28 cellular contexts compared by ENCODE assay signal in genomic region chr14:102892660-102893059, GRCh38. TPM values are rescaled to one million over a fixed set of nuclear protein-coding genes. Genes with fewer than 3 reads are reported as not detected.
A peak's percentile ranks its signal among the peaks of the same experiment; 100 is the strongest.
DNase-seq lines count a peak whose midpoint lies in the region; ATAC-seq, FAIRE-seq and TF ChIP-seq lines count a peak whose summit lies in the region.
"Had no signal": no experiment of that assay in that cellular context is flagged by ENCODE, and none has a peak within 500 bp of the region (broad histone marks: within the 10 kb centered on the region; RNA-seq: fewer than 3 reads in every experiment).

No MANE protein-coding gene starts in this region.

- no peak overlapping the region for H3K9ac ChIP-seq in HepG2 (ENCODE audit: insufficient read depth, low read depth, low read length)

- no peak for DNase-seq in activated CD4-positive, alpha-beta T cell treated with anti-CD3 and anti-CD28 coated beads for 36 hours
- no peak for DNase-seq in activated CD4-positive, alpha-beta T cell treated with anti-CD3 and anti-CD28 coated beads, Interleukin-2, amount 10 ng/mL, durations not matched to agents 7 days and 5 days
- DNase-seq in right lobe of liver = no peak
- DNase-seq in HepG2 (ENCODE audit: low spot score) = no peak
- DNase-seq in inferior parietal cortex (ENCODE audit: extremely low spot score) = peak; percentile 4
- DNase-seq in NAMALWA (ENCODE audit: low spot score) = no peak
- DNase-seq: ACHN, Calu3, DMS79 treated with DMSO at 0.1 percent for 48 hours, Karpas-422, NCI-H1092 treated with DMSO at 0.1 percent for 48 hours, NCI-H1436, NCI-H187, NCI-H2081 treated with DMSO at 0.1 percent for 48 hours, NCI-H2171, NCI-H226, NCI-H510A, NCI-H69, RPMI8226, SHP77 had no signal

- WGBS in right lobe of liver (ENCODE audit: insufficient coverage, low coverage, low lambda C conversion rate, missing lambda C conversion rate) = 88% methylated on average over 7 of the region's 8 CpGs
- 96% methylated on average over 8 of the region's 8 CpGs for WGBS in HepG2 (ENCODE audit: low lambda C conversion rate)

- intact Hi-C loops in activated CD4-positive, alpha-beta T cell treated with anti-CD3 and anti-CD28 coated beads for 36 hours (cut with DNase I, micrococcal nuclease) = no loop called here
- intact Hi-C loops in right lobe of liver (cut with DNase I) = no loop called here
- intact Hi-C loops in HepG2 (cut with micrococcal nuclease; ENCODE audit: unreplicated experiment) = no loop called here

- no peak for ATAC-seq in activated CD4-positive, alpha-beta T cell treated with anti-CD3 and anti-CD28 coated beads for 36 hours
- ATAC-seq in right lobe of liver (no peak), HepG2 (no peak), GM21360 (IDR thresholded peaks at IDR 0.05; ENCODE audit: unreplicated experiment) (no peak), GM18519 (IDR thresholded peaks at IDR 0.05; ENCODE audit: low FRiP score, unreplicated experiment) (no peak)
- ATAC-seq: HCT116 had no signal

- H3K4me1 Mint-ChIP-seq in activated CD4-positive, alpha-beta T cell treated with anti-CD3 and anti-CD28 coated beads for 36 hours = peaks cover 8% of the 10 kb centered on the region
- H3K4me1 Mint-ChIP-seq in activated CD4-positive, alpha-beta T cell treated with anti-CD3 and anti-CD28 coated beads, Interleukin-2, amount 10 ng/mL, durations not matched to agents 7 days and 5 days = peaks cover 1% of the 10 kb centered on the region

- H3K36me3 ChIP-seq in right lobe of liver (peaks cover 0 to 5% (median 0%) of the 10 kb centered on the region in 4 donors), HepG2 (replicated peaks in 1 of 2; ENCODE audit: control insufficient read depth in 1 of 2, insufficient read depth in 2 of 2, low read length in 2 of 2) (peaks cover 5 to 8% of the 10 kb centered on the region in 2 experiments; a peak in 3 of 5 replicates)

- TF ChIP-seq CTCF in right lobe of liver (IDR thresholded peaks at IDR 0.05) (no peak), HepG2 (CRISPR knock-in tag; IDR thresholded peaks at IDR 0.05) (no peak)

- H3K4me3 Mint-ChIP-seq in activated CD4-positive, alpha-beta T cell treated with anti-CD3 and anti-CD28 coated beads for 36 hours = no peak overlapping the region
- no peak overlapping the region for H3K4me3 Mint-ChIP-seq in activated CD4-positive, alpha-beta T cell treated with anti-CD3 and anti-CD28 coated beads, Interleukin-2, amount 10 ng/mL, durations not matched to agents 7 days and 5 days

- H3K27me3 Mint-ChIP-seq in activated CD4-positive, alpha-beta T cell treated with anti-CD3 and anti-CD28 coated beads for 36 hours = no peaks in the 10 kb centered on the region
- H3K27me3 Mint-ChIP-seq in activated CD4-positive, alpha-beta T cell treated with anti-CD3 and anti-CD28 coated beads, Interleukin-2, amount 10 ng/mL, durations not matched to agents 7 days and 5 days = no peaks in the 10 kb centered on the region

- POLR2A ChIA-PET in activated CD4-positive, alpha-beta T cell treated with anti-CD3 and anti-CD28 coated beads for 36 hours (lab: Charles Lee) = no interaction called here
- POLR2A ChIA-PET in activated CD4-positive, alpha-beta T cell treated with anti-CD3 and anti-CD28 coated beads, Interleukin-2, amount 10 ng/mL, durations not matched to agents 7 days and 5 days (lab: Charles Lee) = interaction anchor here (0.7 kb wide), 1 partner anchor 14 kb away, joined by 3 read pairs; no protein-coding TSS in a partner anchor
- POLR2A ChIA-PET in HepG2 (lab: Yijun Ruan, JAX) = no interaction called here

- no peaks in the 10 kb centered on the region for H3K9me3 Mint-ChIP-seq in activated CD4-positive, alpha-beta T cell treated with anti-CD3 and anti-CD28 coated beads for 36 hours (ENCODE audit: low read depth)
- H3K9me3 Mint-ChIP-seq in activated CD4-positive, alpha-beta T cell treated with anti-CD3 and anti-CD28 coated beads, Interleukin-2, amount 10 ng/mL, durations not matched to agents 7 days and 5 days = no peaks in the 10 kb centered on the region

- H2AFZ ChIP-seq in HepG2 (ENCODE audit: low read length) = no peak overlapping the region

- H3K27ac ChIP-seq in right lobe of liver (peak overlapping the region in 2 of 3 donors; percentile 65 to 67), HepG2 (ENCODE audit: extremely low read length, insufficient read depth, low read length) (no peak overlapping the region)
- H3K27ac ChIP-seq: 22Rv1, HL-60 had no signal

- H3K36me3 Mint-ChIP-seq in activated CD4-positive, alpha-beta T cell treated with anti-CD3 and anti-CD28 coated beads for 36 hours (ENCODE audit: low read depth) = peaks cover 54% of the 10 kb centered on the region
- H3K36me3 Mint-ChIP-seq in activated CD4-positive, alpha-beta T cell treated with anti-CD3 and anti-CD28 coated beads, Interleukin-2, amount 10 ng/mL, durations not matched to agents 7 days and 5 days (ENCODE audit: low read depth) = peaks cover 30% of the 10 kb centered on the region

- H4K20me1 ChIP-seq in HepG2 (ENCODE audit: insufficient read depth, low read length) = no peaks in the 10 kb centered on the region

- no peak overlapping the region for H3K4me2 ChIP-seq in HepG2 (ENCODE audit: low read depth, low read length)

- TF ChIP-seq EP300 in HepG2 (IDR thresholded peaks at IDR 0.05; ENCODE audit: low read depth in 2 of 2, low read length in 2 of 2) (no peak), HepG2 (CRISPR knock-in tag; IDR thresholded peaks at IDR 0.05; ENCODE audit: borderline replicate concordance) (no peak)

- H3K4me1 ChIP-seq in right lobe of liver (peaks cover 0 to 14% (median 6%) of the 10 kb centered on the region in 4 donors), HepG2 (ENCODE audit: insufficient read depth, low read length) (peaks cover 17% of the 10 kb centered on the region)

- CTCF ChIA-PET in activated CD4-positive, alpha-beta T cell treated with anti-CD3 and anti-CD28 coated beads for 36 hours (lab: Charles Lee) = interaction anchor here (0.6 kb wide), 1 partner anchor 14 kb away, joined by 3 read pairs; no protein-coding TSS in a partner anchor
- CTCF ChIA-PET in activated CD4-positive, alpha-beta T cell treated with anti-CD3 and anti-CD28 coated beads, Interleukin-2, amount 10 ng/mL, durations not matched to agents 7 days and 5 days (lab: Charles Lee) = interaction anchor here (0.7 to 1.2 kb wide), 2 partner anchors 10 to 176 kb away, joined by 3 to 4 read pairs; no protein-coding TSS in a partner anchor
- CTCF ChIA-PET in HepG2 (lab: Yijun Ruan, JAX; ENCODE audit: low intra/inter-chr PET ratio, low total read pairs) = no interaction called here

- no peak overlapping the region for H3K4me3 ChIP-seq in right lobe of liver
- H3K4me3 ChIP-seq in HepG2 (replicated peaks in 1 of 3; ENCODE audit: insufficient read depth in 1 of 3, low read depth in 2 of 3, low read length in 3 of 3) = no peak overlapping the region

- TF ChIP-seq POLR2A in right lobe of liver (IDR thresholded peaks at IDR 0.05) (no peak), HepG2 (IDR thresholded peaks at IDR 0.05; ENCODE audit: insufficient read depth in 1 of 2, low read depth in 2 of 2, low read length in 2 of 2) (no peak)

- no peak for TF ChIP-seq RAD21 in HepG2 (CRISPR knock-in tag; IDR thresholded peaks at IDR 0.05)

- H3K79me2 ChIP-seq in HepG2 (ENCODE audit: insufficient read depth, low read length) = no peaks in the 10 kb centered on the region

- no TSS peak for BruUV-seq in HepG2 (replicated peaks; lab: Mats Ljungman, UMichigan)

- H3K27me3 ChIP-seq in right lobe of liver = no peaks in the 10 kb centered on the region
- no peaks in the 10 kb centered on the region for H3K27me3 ChIP-seq in HepG2 (ENCODE audit: control insufficient read depth in 1 of 2, insufficient read depth in 2 of 2, low read length in 2 of 2)

- no peak for FAIRE-seq in HepG2 (lab: Jason Lieb, UNC)
- FAIRE-seq: GM12892, GM19239 had no signal

- H3K27ac Mint-ChIP-seq in activated CD4-positive, alpha-beta T cell treated with anti-CD3 and anti-CD28 coated beads for 36 hours = peak overlapping the region; percentile 19
- H3K27ac Mint-ChIP-seq in activated CD4-positive, alpha-beta T cell treated with anti-CD3 and anti-CD28 coated beads, Interleukin-2, amount 10 ng/mL, durations not matched to agents 7 days and 5 days = no peak overlapping the region

- H3K9me3 ChIP-seq in right lobe of liver (no peaks in the 10 kb centered on the region), HepG2 (ENCODE audit: low read length) (no peaks in the 10 kb centered on the region)

- in situ Hi-C loops in HepG2 (cut with HindIII; ENCODE audit: extremely low pct_ligation_motif_present, low pct_unique_long_range_greater_than_20kb) = no loop called here

RNA-seq across cellular contexts. Expression of gene AMN, which starts 29.8 kb away (rescaled TPM):
- total RNA-seq in activated CD4-positive, alpha-beta T cell treated with anti-CD3 and anti-CD28 coated beads for 36 hours = under 1 TPM; 0.23 to 0.53 TPM
- total RNA-seq in activated CD4-positive, alpha-beta T cell treated with anti-CD3 and anti-CD28 coated beads, Interleukin-2, amount 10 ng/mL, durations not matched to agents 7 days and 5 days = under 1 TPM; 0.15 to 0.30 TPM
- total RNA-seq in right lobe of liver (10 to 100 TPM in 5 of 6 experiments, 1 to 10 TPM in 1; 7.1 to 69.1 (median 28.6) TPM), HepG2 (2016; rRNA removed; fragmentation: Illumina TruSeq; extraction: Trizol) (8.2 and 33.1 TPM in 2 replicates)
- 5.2 and 6.0 TPM in 2 replicates for total RNA-seq in HepG2 (2016; cell fraction: cytosol; rRNA removed; fragmentation: Illumina TruSeq; extraction: Trizol; ENCODE audit: low read depth)
- total RNA-seq in HepG2 (2016; cell fraction: insoluble cytoplasmic fraction; rRNA removed; fragmentation: Illumina TruSeq; extraction: Trizol) = 9.3 and 30.8 TPM in 2 replicates
- total RNA-seq in HepG2 (2016; cell fraction: membrane; rRNA removed; fragmentation: Illumina TruSeq; extraction: Trizol) = 7.8 and 9.0 TPM in 2 replicates
- 29.3 and 33.8 TPM in 2 replicates for total RNA-seq in HepG2 (2016; cell fraction: nucleus; rRNA removed; fragmentation: Illumina TruSeq; extraction: Trizol)
- polyA plus RNA-seq in HepG2 (2011; rRNA removed) = 9.8 and 18.9 TPM in 2 replicates
- polyA plus RNA-seq in HepG2 (2011; cell fraction: cytosol; rRNA removed) = 13.3 and 22.3 TPM in 2 replicates
- 158 and 165 TPM in 2 replicates for polyA plus RNA-seq in HepG2 (2011; cell fraction: nucleus; rRNA removed)
- 15.1 and 18.5 TPM in 2 replicates for polyA plus RNA-seq in HepG2 (2012)
- 3.8 and 4.1 TPM in 2 replicates for polyA plus RNA-seq in HepG2 (2016; cell fraction: cytosol; fragmentation: Illumina TruSeq; extraction: Trizol; ENCODE audit: low read depth)
- 9.2 and 10.3 TPM in 2 replicates for polyA plus RNA-seq in HepG2 (2016; cell fraction: insoluble cytoplasmic fraction; fragmentation: Illumina TruSeq; extraction: Trizol; ENCODE audit: low read depth)
- 5.6 and 6.3 TPM in 2 replicates for polyA plus RNA-seq in HepG2 (2016; cell fraction: membrane; fragmentation: Illumina TruSeq; extraction: Trizol; ENCODE audit: low read depth)
- polyA plus RNA-seq in HepG2 (2016; cell fraction: nucleus; fragmentation: Illumina TruSeq; extraction: Trizol; ENCODE audit: insufficient read depth, low read depth) = 62.6 and 64.7 TPM in 2 replicates
- 0.14 and 21.4 TPM in 2 replicates for polyA minus RNA-seq in HepG2 (2011; rRNA and poly(A)+ RNA removed; ENCODE audit: low replicate concordance)
- polyA minus RNA-seq in HepG2 (2011; cell fraction: cytosol; rRNA and poly(A)+ RNA removed) = 12.3 and 17.0 TPM in 2 replicates
- 14.8 and 15.0 TPM in 2 replicates for polyA minus RNA-seq in HepG2 (2011; cell fraction: nucleus; rRNA and poly(A)+ RNA removed)
- total RNA-seq: H4 had no signal

Comparison
In these comparisons a context has a peak if more than half of its experiments do, and no peak if none do; other contexts are left out.
1. RNA of gene AMN, which starts 29.8 kb away (total RNA-seq): 7.1 to 69.1 TPM in right lobe of liver and 5.2 to 33.8 TPM in HepG2; 0.23 to 0.53 TPM in activated CD4-positive, alpha-beta T cell treated with anti-CD3 and anti-CD28 coated beads for 36 hours and 0.15 to 0.30 TPM in activated CD4-positive, alpha-beta T cell treated with anti-CD3 and anti-CD28 coated beads, Interleukin-2, amount 10 ng/mL, durations not matched to agents 7 days and 5 days; every median in the first group is over 4 times any median in the second.